ENCODE assay signal across 9 cellular contexts in genomic region chr5:109921735-109922395, GRCh38.
A peak's percentile ranks its signal among the peaks of the same experiment; 100 is the strongest.
DNase-seq lines count a peak whose midpoint lies in the region; ATAC-seq lines count a peak whose summit lies in the region.
"Had no signal": no experiment of that assay in that cellular context is flagged by ENCODE, and none has a peak within 500 bp of the region (broad histone marks: within the 10 kb centered on the region; RNA-seq: fewer than 3 reads in every experiment).

No MANE protein-coding gene starts in this region.

- peaks cover 31% of the 10 kb centered on the region for H3K4me1 Mint-ChIP-seq in T-helper 1 cell treated with Interleukin-12 subunit alpha and Interleukin-12 subunit beta and Interleukin-4 antibody, amounts not matched to agents 30 μg/mL and 1 μg/mL, for 36 hours (ENCODE audit: low read depth)
- H3K4me1 Mint-ChIP-seq in stimulated activated naive CD8-positive, alpha-beta T cell treated with anti-CD3 and anti-CD28 coated beads, Interleukin-15, amount 100 ng/mL, for 72 hours, result peaks cover 46% of the 10 kb centered on the region

- peak overlapping the region; percentile 84 for H3K27ac Mint-ChIP-seq in T-helper 1 cell treated with Interleukin-12 subunit alpha and Interleukin-12 subunit beta and Interleukin-4 antibody, amounts not matched to agents 30 μg/mL and 1 μg/mL, for 36 hours
- H3K27ac Mint-ChIP-seq in stimulated activated naive CD8-positive, alpha-beta T cell treated with anti-CD3 and anti-CD28 coated beads, Interleukin-15, amount 100 ng/mL, for 72 hours, result peak overlapping the region; percentile 83 to 98

- peak overlapping the region; percentile 49 for H3K4me3 Mint-ChIP-seq in T-helper 1 cell treated with Interleukin-12 subunit alpha and Interleukin-12 subunit beta and Interleukin-4 antibody, amounts not matched to agents 30 μg/mL and 1 μg/mL, for 36 hours
- H3K4me3 Mint-ChIP-seq in stimulated activated naive CD8-positive, alpha-beta T cell treated with anti-CD3 and anti-CD28 coated beads, Interleukin-15, amount 100 ng/mL, for 72 hours, result peak overlapping the region; percentile 66 to 75

- H3K9me3 Mint-ChIP-seq in T-helper 1 cell treated with Interleukin-12 subunit alpha and Interleukin-12 subunit beta and Interleukin-4 antibody, amounts not matched to agents 30 μg/mL and 1 μg/mL, for 36 hours, result peaks cover 4% of the 10 kb centered on the region
- H3K9me3 Mint-ChIP-seq in stimulated activated naive CD8-positive, alpha-beta T cell treated with anti-CD3 and anti-CD28 coated beads, Interleukin-15, amount 100 ng/mL, for 72 hours, result peaks cover 0 to 15% of the 10 kb centered on the region in 2 donors

- ATAC-seq in stimulated activated naive CD8-positive, alpha-beta T cell treated with anti-CD3 and anti-CD28 coated beads, Interleukin-15, amount 100 ng/mL, for 72 hours, result peak; percentile 88
- ATAC-seq: A549 had no signal

- DNase-seq in activated CD8-positive, alpha-beta memory T cell treated with anti-CD3 and anti-CD28 coated beads for 1 hour (ENCODE audit: extremely low read depth in 1 of 2, low read depth in 1 of 2), result peak; percentile 15 to 28
- no peak for DNase-seq in activated CD8-positive, alpha-beta memory T cell treated with anti-CD3 and anti-CD28 coated beads, Interleukin-2, amount 50 U/mL, for 48 hours
- peak; percentile 78 for DNase-seq in central memory CD4-positive, alpha-beta T cell
- peak; percentile 44 to 50 for DNase-seq in stimulated activated naive CD8-positive, alpha-beta T cell treated with anti-CD3 and anti-CD28 coated beads, Interleukin-15, amount 100 ng/mL, for 72 hours
- DNase-seq in UCSD-AML1 (lab: John Stamatoyannopoulos, UW; ENCODE audit: unreplicated experiment) (no peak), GOT3 (lab: John Stamatoyannopoulos, UW) (no peak), cortex of kidney (lab: John Stamatoyannopoulos, UW) (no peak)

- peaks cover 1% of the 10 kb centered on the region for H3K36me3 Mint-ChIP-seq in T-helper 1 cell treated with Interleukin-12 subunit alpha and Interleukin-12 subunit beta and Interleukin-4 antibody, amounts not matched to agents 30 μg/mL and 1 μg/mL, for 36 hours (ENCODE audit: low read depth)

- H3K27me3 Mint-ChIP-seq in T-helper 1 cell treated with Interleukin-12 subunit alpha and Interleukin-12 subunit beta and Interleukin-4 antibody, amounts not matched to agents 30 μg/mL and 1 μg/mL, for 36 hours (ENCODE audit: low read depth), result no peaks in the 10 kb centered on the region
- no peaks in the 10 kb centered on the region for H3K27me3 Mint-ChIP-seq in stimulated activated naive CD8-positive, alpha-beta T cell treated with anti-CD3 and anti-CD28 coated beads, Interleukin-15, amount 100 ng/mL, for 72 hours

Comparison
In these comparisons a context has a peak if more than half of its experiments do, and no peak if none do; other contexts are left out.
1. DNase-seq: peak in activated CD8-positive, alpha-beta memory T cell treated with anti-CD3 and anti-CD28 coated beads for 1 hour (2 of 2), central memory CD4-positive, alpha-beta T cell (single experiment) and stimulated activated naive CD8-positive, alpha-beta T cell treated with anti-CD3 and anti-CD28 coated beads, Interleukin-15, amount 100 ng/mL, for 72 hours (2 of 2); none in activated CD8-positive, alpha-beta memory T cell treated with anti-CD3 and anti-CD28 coated beads, Interleukin-2, amount 50 U/mL, for 48 hours (single experiment), UCSD-AML1 (single experiment), GOT3 (single experiment) and cortex of kidney (single experiment).